Comparison of ENCODE assay signal across 16 cellular contexts in genomic region chr21:46289655-46290178, GRCh38. TPM values are rescaled to one million over a fixed set of nuclear protein-coding genes. Genes with fewer than 3 reads are reported as not detected.
DNase-seq lines count a peak whose midpoint lies in the region; FAIRE-seq and TF ChIP-seq lines count a peak whose summit lies in the region.
"Had no signal": no experiment of that assay in that cellular context is flagged by ENCODE, and none has a peak within 500 bp of the region (broad histone marks: within the 10 kb centered on the region; RNA-seq: fewer than 3 reads in every experiment).

No MANE protein-coding gene starts in this region.

- TF ChIP-seq EP300 in suprapubic skin (IDR thresholded peaks at IDR 0.05) = no peak

- no peak for TF ChIP-seq POLR2A in GM12892 (IDR thresholded peaks at IDR 0.05; ENCODE audit: low read depth, low read length)
- TF ChIP-seq POLR2A in suprapubic skin (IDR thresholded peaks at IDR 0.05) = no peak

- H3K4me3 Mint-ChIP-seq in brain (peak overlapping the region in 3 of 5 experiments; percentile 12 to 60 (median 17)), type B pancreatic cell (peak overlapping the region; percentile 19)
- H3K4me3 Mint-ChIP-seq: CD4-positive, alpha-beta T cell; T-helper 17 cell had no signal

- H3K27me3 Mint-ChIP-seq in brain (peaks cover 7% of the 10 kb centered on the region), type B pancreatic cell (no peaks in the 10 kb centered on the region)
- H3K27me3 Mint-ChIP-seq: CD4-positive, alpha-beta T cell; T-helper 17 cell had no signal

- H3K9me3 ChIP-seq in suprapubic skin = no peaks in the 10 kb centered on the region
- H3K9me3 ChIP-seq: Peyer's patch had no signal

- FAIRE-seq in GM12892 (lab: Jason Lieb, UNC) = peak; percentile 27

- WGBS in suprapubic skin = 77% methylated on average over 6 of the region's 6 CpGs

- H3K36me3 ChIP-seq in suprapubic skin = peaks cover 8% of the 10 kb centered on the region

- H3K4me1 ChIP-seq in suprapubic skin = peaks cover 10% of the 10 kb centered on the region

- H3K27ac ChIP-seq in suprapubic skin = no peak overlapping the region
- H3K27ac ChIP-seq: Peyer's patch had no signal

- DNase-seq in GM12892 (ENCODE audit: insufficient read length) = no peak
- DNase-seq in NCI-H82 (lab: John Stamatoyannopoulos, UW) = peak; percentile 60
- DNase-seq in type B pancreatic cell (ENCODE audit: extremely low spot score, unreplicated experiment) = no peak
- no peak for DNase-seq in DMS79 treated with DMSO at 0.1 percent for 48 hours (lab: John Stamatoyannopoulos, UW)
- no peak for DNase-seq in suprapubic skin (ENCODE audit: low spot score in 2 of 2)
- DNase-seq in middle frontal gyrus (ENCODE audit: extremely low spot score, low spot score) = no peak
- DNase-seq: CD4-positive, alpha-beta T cell; DMS79; GDM1; MG63; NCI-H1092; NCI-H510A treated with DMSO at 0.1 percent for 48 hours; Peyer's patch; SHP77; T-helper 17 cell had no signal

- H3K4me1 Mint-ChIP-seq in brain = peaks cover 42% of the 10 kb centered on the region
- H3K4me1 Mint-ChIP-seq in type B pancreatic cell (ENCODE audit: unreplicated experiment) = peaks cover 11% of the 10 kb centered on the region

- H3K27ac Mint-ChIP-seq in brain = peak overlapping the region in 3 of 5 experiments; percentile 9 to 28 (median 19)
- H3K27ac Mint-ChIP-seq in type B pancreatic cell = peak overlapping the region; percentile 33
- H3K27ac Mint-ChIP-seq: CD4-positive, alpha-beta T cell; T-helper 17 cell had no signal

- H3K27me3 ChIP-seq in suprapubic skin = no peaks in the 10 kb centered on the region
- H3K27me3 ChIP-seq: MG63, Peyer's patch had no signal

- peaks cover 0 to 7% (median 0%) of the 10 kb centered on the region in 5 experiments for H3K9me3 Mint-ChIP-seq in brain
- no peaks in the 10 kb centered on the region for H3K9me3 Mint-ChIP-seq in type B pancreatic cell
- H3K9me3 Mint-ChIP-seq: CD4-positive, alpha-beta T cell had no signal

- H3K4me3 ChIP-seq in suprapubic skin = no peak overlapping the region
- H3K4me3 ChIP-seq: MG63, Peyer's patch had no signal

- H3K36me3 Mint-ChIP-seq in brain (peaks cover 40% of the 10 kb centered on the region), type B pancreatic cell (peaks cover 17% of the 10 kb centered on the region)

- TF ChIP-seq CTCF in brain (conservative IDR thresholded peaks at IDR 0.05) = no peak
- no peak for TF ChIP-seq CTCF in type B pancreatic cell (conservative IDR thresholded peaks at IDR 0.05)
- no peak for TF ChIP-seq CTCF in suprapubic skin (IDR thresholded peaks at IDR 0.05)

RNA-seq across cellular contexts. Expression of gene YBEY, which starts 3.6 kb away (rescaled TPM):
- polyA plus RNA-seq in GM12892 (2012; ENCODE audit: missing spikeins) = 21.5 TPM
- polyA plus RNA-seq in brain (ENCODE audit: insufficient read depth, low read depth, low replicate concordance) = 29.1 TPM
- total RNA-seq in type B pancreatic cell (ENCODE audit: low replicate concordance) (17.9 and 20.0 TPM in 2 replicates), suprapubic skin (10 to 100 TPM; 13.3 to 23.8 (median 18.8) TPM)

RNA-seq across cellular contexts. Expression of gene MCM3AP, which starts 4.3 kb away (rescaled TPM):
- polyA plus RNA-seq in GM12892 (2012; ENCODE audit: missing spikeins) = 47.6 TPM
- 48.0 TPM for polyA plus RNA-seq in brain (ENCODE audit: insufficient read depth, low read depth, low replicate concordance)
- total RNA-seq in type B pancreatic cell (ENCODE audit: low replicate concordance) (89.9 and 120 TPM in 2 replicates), suprapubic skin (100 to 1,000 TPM in 1 of 4 donors, 10 to 100 TPM in 3; 77.9 to 134 (median 79.8) TPM)

RNA-seq across cellular contexts. Expression of gene C21orf58, which starts 34.0 kb away (rescaled TPM):
- 7.1 TPM for polyA plus RNA-seq in GM12892 (2012; ENCODE audit: missing spikeins)
- 20.2 TPM for polyA plus RNA-seq in brain (ENCODE audit: insufficient read depth, low read depth, low replicate concordance)
- total RNA-seq in type B pancreatic cell (ENCODE audit: low replicate concordance) (14.0 and 36.6 TPM in 2 replicates), suprapubic skin (1 to 10 TPM in 3 of 4 donors, under 1 TPM in 1; 0.73 to 9.7 (median 3.5) TPM)

RNA-seq across cellular contexts. Expression of gene PCNT, which starts 34.2 kb away (rescaled TPM):
- polyA plus RNA-seq in GM12892 (2012; ENCODE audit: missing spikeins) = 22.6 TPM
- 19.1 TPM for polyA plus RNA-seq in brain (ENCODE audit: insufficient read depth, low read depth, low replicate concordance)
- 30.8 and 50.3 TPM in 2 replicates for total RNA-seq in type B pancreatic cell (ENCODE audit: low replicate concordance)
- total RNA-seq in suprapubic skin = 10 to 100 TPM; 27.4 to 65.2 (median 47.0) TPM
